In genomic region chr17:44095647-44096496, GRCh38 we compare ENCODE assay signal across 8 cellular contexts. TPM values are rescaled to one million over a fixed set of nuclear protein-coding genes. Genes with fewer than 3 reads are reported as not detected.
A peak's percentile ranks its signal among the peaks of the same experiment; 100 is the strongest.
DNase-seq lines count a peak whose midpoint lies in the region; ATAC-seq and TF ChIP-seq lines count a peak whose summit lies in the region.

No MANE protein-coding gene starts in this region.

- ATAC-seq in GM18870 (IDR thresholded peaks at IDR 0.05; ENCODE audit: unreplicated experiment), result no peak

- 25 to 33% methylated on average over 12 of the region's 12 CpGs for WGBS in sigmoid colon, 2 donors

- TF ChIP-seq CTCF in breast epithelium (IDR thresholded peaks at IDR 0.05), result no peak
- TF ChIP-seq CTCF in sigmoid colon (IDR thresholded peaks at IDR 0.05), result no peak

- H3K9me3 ChIP-seq in HUES48 (ENCODE audit: control insufficient read depth, insufficient read depth, low read length) (no peaks in the 10 kb centered on the region), NT2/D1 (ENCODE audit: insufficient read depth, low read length) (no peaks in the 10 kb centered on the region), breast epithelium (no peaks in the 10 kb centered on the region), iPS-18a (ENCODE audit: control insufficient read depth, low read depth, low read length) (no peaks in the 10 kb centered on the region), sigmoid colon (no peaks in the 10 kb centered on the region)

- DNase-seq in COR-L47 (lab: John Stamatoyannopoulos, UW) (peak; percentile 84), NT2/D1 (ENCODE audit: low read depth, low spot score) (peak; percentile 88), breast epithelium (ENCODE audit: low spot score in 2 of 2) (no peak), sigmoid colon (peak; percentile 85), mesenteric fat pad (ENCODE audit: low spot score) (no peak)

- H3K9ac ChIP-seq in HUES48 (ENCODE audit: low read depth, low read length) (peak overlapping the region; percentile 79), NT2/D1 (ENCODE audit: insufficient read length, low read depth) (peak overlapping the region; percentile 9), iPS-18a (ENCODE audit: low read length) (peak overlapping the region; percentile 86)

- H3K4me3 ChIP-seq in HUES48 (ENCODE audit: low read depth, low read length), result peak overlapping the region; percentile 68
- peak overlapping the region; percentile 0 for H3K4me3 ChIP-seq in NT2/D1 (ENCODE audit: insufficient read length, low read depth)
- H3K4me3 ChIP-seq in breast epithelium, result peak overlapping the region; percentile 3 to 53 (median 24)
- peak overlapping the region; percentile 59 for H3K4me3 ChIP-seq in iPS-18a (ENCODE audit: low read length)
- H3K4me3 ChIP-seq in sigmoid colon, result peak overlapping the region in 3 of 4 donors; percentile 16 to 39 (median 39)

- H3K27me3 ChIP-seq in HUES48 (ENCODE audit: control insufficient read depth, insufficient read depth, low read length) (no peaks in the 10 kb centered on the region), NT2/D1 (ENCODE audit: insufficient read depth, insufficient read length) (no peaks in the 10 kb centered on the region), breast epithelium (no peaks in the 10 kb centered on the region), iPS-18a (ENCODE audit: control insufficient read depth, insufficient read depth, low read length) (no peaks in the 10 kb centered on the region), sigmoid colon (no peaks in the 10 kb centered on the region)

- intact Hi-C loops in breast epithelium (cut with DNase I; ENCODE audit: low total_unique reads) (no loop called here), sigmoid colon (cut with DNase I) (no loop called here)

- peak overlapping the region; percentile 98 for H3K27ac ChIP-seq in HUES48 (ENCODE audit: low read depth, low read length)
- H3K27ac ChIP-seq in breast epithelium, result peak overlapping the region; percentile 63 to 89
- peak overlapping the region; percentile 96 for H3K27ac ChIP-seq in iPS-18a (ENCODE audit: low read length)
- H3K27ac ChIP-seq in sigmoid colon, result peak overlapping the region; percentile 80 to 85 (median 82)

- TF ChIP-seq EP300 in sigmoid colon (IDR thresholded peaks at IDR 0.05), result no peak

- H3K36me3 ChIP-seq in HUES48 (ENCODE audit: control insufficient read depth, insufficient read depth, low read length) (peaks cover 23% of the 10 kb centered on the region), NT2/D1 (ENCODE audit: insufficient read depth, insufficient read length, low read length) (peaks cover 30% of the 10 kb centered on the region), breast epithelium (no peaks in the 10 kb centered on the region), iPS-18a (ENCODE audit: control insufficient read depth, low read depth, low read length) (no peaks in the 10 kb centered on the region), sigmoid colon (peaks cover 24 to 32% (median 27%) of the 10 kb centered on the region in 4 donors)

- no peak for TF ChIP-seq POLR2A in breast epithelium (IDR thresholded peaks at IDR 0.05)
- TF ChIP-seq POLR2A in sigmoid colon (IDR thresholded peaks at IDR 0.05), result no peak

- peaks cover 13% of the 10 kb centered on the region for H3K4me1 ChIP-seq in HUES48 (ENCODE audit: control insufficient read depth, insufficient read depth, low read length)
- peaks cover 22% of the 10 kb centered on the region for H3K4me1 ChIP-seq in NT2/D1 (ENCODE audit: insufficient read depth, insufficient read length)
- H3K4me1 ChIP-seq in breast epithelium, result peaks cover 0 to 16% of the 10 kb centered on the region in 2 donors
- peaks cover 14% of the 10 kb centered on the region for H3K4me1 ChIP-seq in iPS-18a (ENCODE audit: control insufficient read depth, low read depth, low read length)
- H3K4me1 ChIP-seq in sigmoid colon, result peaks cover 0 to 51% (median 39%) of the 10 kb centered on the region in 4 donors

RNA-seq across cellular contexts. Expression of gene G6PC3, which starts 25.3 kb away (rescaled TPM):
- total RNA-seq in breast epithelium, result 10 to 100 TPM; 34.7 to 39.8 (median 35.4) TPM
- total RNA-seq in sigmoid colon, result 10 to 100 TPM; 22.2 to 29.8 (median 25.9) TPM
- polyA plus RNA-seq in sigmoid colon, result 10 to 100 TPM in 1 of 3 donors, 1 to 10 TPM in 2; 8.4 to 45.5 (median 9.7) TPM
- total RNA-seq in mesenteric fat pad, result 56.7 TPM

RNA-seq across cellular contexts. Expression of gene HDAC5, which starts 27.6 kb away (rescaled TPM):
- total RNA-seq in breast epithelium (10 to 100 TPM; 66.5 to 79.3 (median 75.4) TPM), sigmoid colon (10 to 100 TPM; 58.2 to 87.5 (median 69.4) TPM), mesenteric fat pad (34.9 TPM)
- 10 to 100 TPM; 15.3 to 21.8 (median 16.8) TPM for polyA plus RNA-seq in sigmoid colon

RNA-seq across cellular contexts. Expression of gene LSM12, which starts 29.4 kb away (rescaled TPM):
- 10 to 100 TPM; 36.8 to 45.4 (median 43.6) TPM for total RNA-seq in breast epithelium
- total RNA-seq in sigmoid colon, result 10 to 100 TPM; 33.8 to 46.9 (median 40.1) TPM
- 10 to 100 TPM; 28.8 to 41.6 (median 37.9) TPM for polyA plus RNA-seq in sigmoid colon
- total RNA-seq in mesenteric fat pad, result 55.4 TPM

RNA-seq across cellular contexts. Expression of gene HROB, which starts 45.9 kb away (rescaled TPM):
- 1 to 10 TPM; 1.2 to 2.1 (median 1.6) TPM for total RNA-seq in breast epithelium
- 1 to 10 TPM in 1 of 4 donors, under 1 TPM in 3; 0.36 to 3.3 (median 0.52) TPM for total RNA-seq in sigmoid colon
- polyA plus RNA-seq in sigmoid colon, result 1 to 10 TPM in 1 of 3 donors, under 1 TPM in 1, not detected in 1; 0.69 to 3.1 TPM
- total RNA-seq in mesenteric fat pad, result 0.74 TPM

Comparison
In these comparisons a context has a peak if more than half of its experiments do, and no peak if none do; other contexts are left out.
1. DNase-seq: peak in COR-L47 (single experiment), NT2/D1 (single experiment) and sigmoid colon (single experiment); none in breast epithelium (0 of 2) and mesenteric fat pad (single experiment).
2. H3K4me3 ChIP-seq: peak in every context shown above with its lines; median percentile 68 in HUES48; 59 in iPS-18a; 39 in sigmoid colon; 24 in breast epithelium; 0 in NT2/D1.
3. H3K9ac ChIP-seq: peak in every context shown above with its lines; median percentile 86 in iPS-18a; 79 in HUES48; 9 in NT2/D1.
4. Peak in every context shown above with its lines, with median percentiles within 50 percentile points of each other: H3K27ac ChIP-seq.